ENCODE assay signal across 1 cellular context in genomic region chr10:74738985-74739567, GRCh38.
TF ChIP-seq lines count a peak whose summit lies in the region.

No MANE protein-coding gene starts in this region.

TF ChIP-seq in GM12878, 131 proteins besides CTCF, POLR2A, EP300 and RAD21 (continued from another document and continues in another):
- TF ChIP-seq, protein P1, sequence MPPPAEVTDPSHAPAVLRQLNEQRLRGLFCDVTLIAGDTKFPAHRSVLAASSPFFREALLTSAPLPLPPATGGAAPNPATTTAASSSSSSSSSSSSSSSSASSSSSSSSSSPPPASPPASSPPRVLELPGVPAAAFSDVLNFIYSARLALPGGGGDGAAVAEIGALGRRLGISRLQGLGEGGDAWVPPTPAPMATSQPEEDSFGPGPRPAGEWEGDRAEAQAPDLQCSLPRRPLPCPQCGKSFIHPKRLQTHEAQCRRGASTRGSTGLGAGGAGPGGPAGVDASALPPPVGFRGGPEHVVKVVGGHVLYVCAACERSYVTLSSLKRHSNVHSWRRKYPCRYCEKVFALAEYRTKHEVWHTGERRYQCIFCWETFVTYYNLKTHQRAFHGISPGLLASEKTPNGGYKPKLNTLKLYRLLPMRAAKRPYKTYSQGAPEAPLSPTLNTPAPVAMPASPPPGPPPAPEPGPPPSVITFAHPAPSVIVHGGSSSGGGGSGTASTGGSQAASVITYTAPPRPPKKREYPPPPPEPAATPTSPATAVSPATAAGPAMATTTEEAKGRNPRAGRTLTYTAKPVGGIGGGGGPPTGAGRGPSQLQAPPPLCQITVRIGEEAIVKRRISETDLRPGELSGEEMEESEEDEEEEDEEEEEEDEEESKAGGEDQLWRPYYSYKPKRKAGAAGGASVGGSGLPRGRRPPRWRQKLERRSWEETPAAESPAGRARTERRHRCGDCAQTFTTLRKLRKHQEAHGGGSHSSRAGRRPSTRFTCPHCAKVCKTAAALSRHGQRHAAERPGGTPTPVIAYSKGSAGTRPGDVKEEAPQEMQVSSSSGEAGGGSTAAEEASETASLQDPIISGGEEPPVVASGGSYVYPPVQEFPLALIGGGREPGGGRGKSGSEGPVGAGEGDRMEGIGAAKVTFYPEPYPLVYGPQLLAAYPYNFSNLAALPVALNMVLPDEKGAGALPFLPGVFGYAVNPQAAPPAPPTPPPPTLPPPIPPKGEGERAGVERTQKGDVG (CRISPR knock-in tag; IDR thresholded peaks at IDR 0.05) = no peak
- TF ChIP-seq CREB1 (IDR thresholded peaks at IDR 0.05; ENCODE audit: low read depth) = 0 out of 2 replicates have a peak, but pooled peaks have one; percentile 23
- no peak for TF ChIP-seq HDAC2 (IDR thresholded peaks at IDR 0.05)
- TF ChIP-seq JUNB (IDR thresholded peaks at IDR 0.05) = no peak
- TF ChIP-seq MXI1 (IDR thresholded peaks at IDR 0.05; ENCODE audit: low read depth, low read length) = no peak
- TF ChIP-seq, protein P2, sequence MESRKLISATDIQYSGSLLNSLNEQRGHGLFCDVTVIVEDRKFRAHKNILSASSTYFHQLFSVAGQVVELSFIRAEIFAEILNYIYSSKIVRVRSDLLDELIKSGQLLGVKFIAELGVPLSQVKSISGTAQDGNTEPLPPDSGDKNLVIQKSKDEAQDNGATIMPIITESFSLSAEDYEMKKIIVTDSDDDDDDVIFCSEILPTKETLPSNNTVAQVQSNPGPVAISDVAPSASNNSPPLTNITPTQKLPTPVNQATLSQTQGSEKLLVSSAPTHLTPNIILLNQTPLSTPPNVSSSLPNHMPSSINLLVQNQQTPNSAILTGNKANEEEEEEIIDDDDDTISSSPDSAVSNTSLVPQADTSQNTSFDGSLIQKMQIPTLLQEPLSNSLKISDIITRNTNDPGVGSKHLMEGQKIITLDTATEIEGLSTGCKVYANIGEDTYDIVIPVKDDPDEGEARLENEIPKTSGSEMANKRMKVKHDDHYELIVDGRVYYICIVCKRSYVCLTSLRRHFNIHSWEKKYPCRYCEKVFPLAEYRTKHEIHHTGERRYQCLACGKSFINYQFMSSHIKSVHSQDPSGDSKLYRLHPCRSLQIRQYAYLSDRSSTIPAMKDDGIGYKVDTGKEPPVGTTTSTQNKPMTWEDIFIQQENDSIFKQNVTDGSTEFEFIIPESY (IDR thresholded peaks at IDR 0.05) = no peak
- TF ChIP-seq EGR1 (IDR thresholded peaks at IDR 0.05; ENCODE audit: borderline replicate concordance in 1 of 2, low read depth in 2 of 2, low read length in 2 of 2) = peak in 1 of 2 experiments; percentile 55; a peak in 1 of 3 replicates
- peak; percentile 62; the same call in 1 of the 2 replicates for TF ChIP-seq ATF2 (IDR thresholded peaks at IDR 0.05; ENCODE audit: low read length)
- TF ChIP-seq PRDM15 (CRISPR knock-in tag; IDR thresholded peaks at IDR 0.05) = no peak
- TF ChIP-seq ZNF384 (IDR thresholded peaks at IDR 0.05; ENCODE audit: borderline replicate concordance, low read depth, low read length) = no peak
- no peak for TF ChIP-seq ZSCAN29 (IDR thresholded peaks at IDR 0.05)
- peak; percentile 77; the same call in 1 of the 2 replicates for TF ChIP-seq RAD51 (IDR thresholded peaks at IDR 0.05)
- no peak for TF ChIP-seq SREBF2 (IDR thresholded peaks at IDR 0.05; ENCODE audit: low read length)
- TF ChIP-seq ZNF274 (IDR thresholded peaks at IDR 0.05; ENCODE audit: insufficient read depth, insufficient read length) = no peak
- TF ChIP-seq BCL11A (IDR thresholded peaks at IDR 0.05; ENCODE audit: low read depth, low read length) = peak; percentile 69; the same call in 1 of the 2 replicates
- TF ChIP-seq, protein P3, sequence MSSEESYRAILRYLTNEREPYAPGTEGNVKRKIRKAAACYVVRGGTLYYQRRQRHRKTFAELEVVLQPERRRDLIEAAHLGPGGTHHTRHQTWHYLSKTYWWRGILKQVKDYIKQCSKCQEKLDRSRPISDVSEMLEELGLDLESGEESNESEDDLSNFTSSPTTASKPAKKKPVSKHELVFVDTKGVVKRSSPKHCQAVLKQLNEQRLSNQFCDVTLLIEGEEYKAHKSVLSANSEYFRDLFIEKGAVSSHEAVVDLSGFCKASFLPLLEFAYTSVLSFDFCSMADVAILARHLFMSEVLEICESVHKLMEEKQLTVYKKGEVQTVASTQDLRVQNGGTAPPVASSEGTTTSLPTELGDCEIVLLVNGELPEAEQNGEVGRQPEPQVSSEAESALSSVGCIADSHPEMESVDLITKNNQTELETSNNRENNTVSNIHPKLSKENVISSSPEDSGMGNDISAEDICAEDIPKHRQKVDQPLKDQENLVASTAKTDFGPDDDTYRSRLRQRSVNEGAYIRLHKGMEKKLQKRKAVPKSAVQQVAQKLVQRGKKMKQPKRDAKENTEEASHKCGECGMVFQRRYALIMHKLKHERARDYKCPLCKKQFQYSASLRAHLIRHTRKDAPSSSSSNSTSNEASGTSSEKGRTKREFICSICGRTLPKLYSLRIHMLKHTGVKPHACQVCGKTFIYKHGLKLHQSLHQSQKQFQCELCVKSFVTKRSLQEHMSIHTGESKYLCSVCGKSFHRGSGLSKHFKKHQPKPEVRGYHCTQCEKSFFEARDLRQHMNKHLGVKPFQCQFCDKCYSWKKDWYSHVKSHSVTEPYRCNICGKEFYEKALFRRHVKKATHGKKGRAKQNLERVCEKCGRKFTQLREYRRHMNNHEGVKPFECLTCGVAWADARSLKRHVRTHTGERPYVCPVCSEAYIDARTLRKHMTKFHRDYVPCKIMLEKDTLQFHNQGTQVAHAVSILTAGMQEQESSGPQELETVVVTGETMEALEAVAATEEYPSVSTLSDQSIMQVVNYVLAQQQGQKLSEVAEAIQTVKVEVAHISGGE (CRISPR knock-in tag; IDR thresholded peaks at IDR 0.05) = no peak
- TF ChIP-seq KAT2A (conservative IDR thresholded peaks at IDR 0.05; ENCODE audit: control insufficient read depth, low read depth, low read length) = no peak
- TF ChIP-seq, protein P4, sequence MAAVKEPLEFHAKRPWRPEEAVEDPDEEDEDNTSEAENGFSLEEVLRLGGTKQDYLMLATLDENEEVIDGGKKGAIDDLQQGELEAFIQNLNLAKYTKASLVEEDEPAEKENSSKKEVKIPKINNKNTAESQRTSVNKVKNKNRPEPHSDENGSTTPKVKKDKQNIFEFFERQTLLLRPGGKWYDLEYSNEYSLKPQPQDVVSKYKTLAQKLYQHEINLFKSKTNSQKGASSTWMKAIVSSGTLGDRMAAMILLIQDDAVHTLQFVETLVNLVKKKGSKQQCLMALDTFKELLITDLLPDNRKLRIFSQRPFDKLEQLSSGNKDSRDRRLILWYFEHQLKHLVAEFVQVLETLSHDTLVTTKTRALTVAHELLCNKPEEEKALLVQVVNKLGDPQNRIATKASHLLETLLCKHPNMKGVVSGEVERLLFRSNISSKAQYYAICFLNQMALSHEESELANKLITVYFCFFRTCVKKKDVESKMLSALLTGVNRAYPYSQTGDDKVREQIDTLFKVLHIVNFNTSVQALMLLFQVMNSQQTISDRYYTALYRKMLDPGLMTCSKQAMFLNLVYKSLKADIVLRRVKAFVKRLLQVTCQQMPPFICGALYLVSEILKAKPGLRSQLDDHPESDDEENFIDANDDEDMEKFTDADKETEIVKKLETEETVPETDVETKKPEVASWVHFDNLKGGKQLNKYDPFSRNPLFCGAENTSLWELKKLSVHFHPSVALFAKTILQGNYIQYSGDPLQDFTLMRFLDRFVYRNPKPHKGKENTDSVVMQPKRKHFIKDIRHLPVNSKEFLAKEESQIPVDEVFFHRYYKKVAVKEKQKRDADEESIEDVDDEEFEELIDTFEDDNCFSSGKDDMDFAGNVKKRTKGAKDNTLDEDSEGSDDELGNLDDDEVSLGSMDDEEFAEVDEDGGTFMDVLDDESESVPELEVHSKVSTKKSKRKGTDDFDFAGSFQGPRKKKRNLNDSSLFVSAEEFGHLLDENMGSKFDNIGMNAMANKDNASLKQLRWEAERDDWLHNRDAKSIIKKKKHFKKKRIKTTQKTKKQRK (IDR thresholded peaks at IDR 0.05; ENCODE audit: low read depth, low read length) = no peak
- TF ChIP-seq IRF4 (IDR thresholded peaks at IDR 0.05; ENCODE audit: low read depth, low read length) = no peak
- no peak for TF ChIP-seq CHD2 (IDR thresholded peaks at IDR 0.05; ENCODE audit: borderline replicate concordance, low read depth, low read length)
- no peak for TF ChIP-seq BMI1 (IDR thresholded peaks at IDR 0.05; ENCODE audit: borderline replicate concordance)
- TF ChIP-seq HCFC1 (IDR thresholded peaks at IDR 0.05; ENCODE audit: low read length) = no peak
- TF ChIP-seq SUZ12 (IDR thresholded peaks at IDR 0.05; ENCODE audit: unreplicated experiment) = no peak
- no peak for TF ChIP-seq HDAC6 (IDR thresholded peaks at IDR 0.05; ENCODE audit: unreplicated experiment)
- no peak for TF ChIP-seq JUND (IDR thresholded peaks at IDR 0.05; ENCODE audit: low read depth, low read length)
- TF ChIP-seq KLF5 (IDR thresholded peaks at IDR 0.05; ENCODE audit: partially characterized antibody) = peak; percentile 22
- no peak for TF ChIP-seq ZNF622 (IDR thresholded peaks at IDR 0.05)
- TF ChIP-seq, protein P5, sequence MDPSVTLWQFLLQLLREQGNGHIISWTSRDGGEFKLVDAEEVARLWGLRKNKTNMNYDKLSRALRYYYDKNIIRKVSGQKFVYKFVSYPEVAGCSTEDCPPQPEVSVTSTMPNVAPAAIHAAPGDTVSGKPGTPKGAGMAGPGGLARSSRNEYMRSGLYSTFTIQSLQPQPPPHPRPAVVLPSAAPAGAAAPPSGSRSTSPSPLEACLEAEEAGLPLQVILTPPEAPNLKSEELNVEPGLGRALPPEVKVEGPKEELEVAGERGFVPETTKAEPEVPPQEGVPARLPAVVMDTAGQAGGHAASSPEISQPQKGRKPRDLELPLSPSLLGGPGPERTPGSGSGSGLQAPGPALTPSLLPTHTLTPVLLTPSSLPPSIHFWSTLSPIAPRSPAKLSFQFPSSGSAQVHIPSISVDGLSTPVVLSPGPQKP (IDR thresholded peaks at IDR 0.05; ENCODE audit: low read depth, low read length) = no peak
- TF ChIP-seq E2F4 (IDR thresholded peaks at IDR 0.05; ENCODE audit: low read depth, low read length) = no peak
- 0 out of 2 replicates have a peak, but pooled peaks have one; percentile 21 for TF ChIP-seq SMARCA5 (IDR thresholded peaks at IDR 0.05)
- TF ChIP-seq IKZF1 (conservative IDR thresholded peaks at IDR 0.05) = peak; percentile 81
- TF ChIP-seq LARP7 (IDR thresholded peaks at IDR 0.05) = no peak
- TF ChIP-seq POLR2AphosphoS2 (IDR thresholded peaks at IDR 0.05; ENCODE audit: low read depth, low read length) = no peak
- peak; percentile 41; the same call in 1 of the 2 replicates for TF ChIP-seq SPI1 (IDR thresholded peaks at IDR 0.05; ENCODE audit: borderline replicate concordance, insufficient read depth, low read depth, low read length)
- TF ChIP-seq IRF5 (IDR thresholded peaks at IDR 0.05; ENCODE audit: borderline replicate concordance) = no peak
- TF ChIP-seq ZZZ3 (IDR thresholded peaks at IDR 0.05; ENCODE audit: control insufficient read depth, insufficient read length, low read depth) = no peak
- TF ChIP-seq, protein P6, sequence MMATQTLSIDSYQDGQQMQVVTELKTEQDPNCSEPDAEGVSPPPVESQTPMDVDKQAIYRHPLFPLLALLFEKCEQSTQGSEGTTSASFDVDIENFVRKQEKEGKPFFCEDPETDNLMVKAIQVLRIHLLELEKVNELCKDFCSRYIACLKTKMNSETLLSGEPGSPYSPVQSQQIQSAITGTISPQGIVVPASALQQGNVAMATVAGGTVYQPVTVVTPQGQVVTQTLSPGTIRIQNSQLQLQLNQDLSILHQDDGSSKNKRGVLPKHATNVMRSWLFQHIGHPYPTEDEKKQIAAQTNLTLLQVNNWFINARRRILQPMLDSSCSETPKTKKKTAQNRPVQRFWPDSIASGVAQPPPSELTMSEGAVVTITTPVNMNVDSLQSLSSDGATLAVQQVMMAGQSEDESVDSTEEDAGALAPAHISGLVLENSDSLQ (IDR thresholded peaks at IDR 0.05) = no peak
